2 cellular contexts compared by ENCODE assay signal in genomic region chr22:35411112-35411511, GRCh38.
TF ChIP-seq lines count a peak whose summit lies in the region.

No MANE protein-coding gene starts in this region.

TF ChIP-seq in liver, 16 proteins besides CTCF, POLR2A, EP300 and RAD21:
- TF ChIP-seq HNF4G (IDR thresholded peaks at IDR 0.05) (no peak), JUND (IDR thresholded peaks at IDR 0.05) (no peak), FOXA2 (IDR thresholded peaks at IDR 0.05) (no peak), YY1 (IDR thresholded peaks at IDR 0.05) (no peak), SP1 (IDR thresholded peaks at IDR 0.05) (no peak), ZBTB33 (IDR thresholded peaks at IDR 0.05) (no peak), GABPA (IDR thresholded peaks at IDR 0.05 in 1 of 2, conservative IDR thresholded peaks at IDR 0.05 in 1 of 2) (no peak), ATF3 (IDR thresholded peaks at IDR 0.05) (no peak), NR2F2 (IDR thresholded peaks at IDR 0.05) (no peak), EGR1 (IDR thresholded peaks at IDR 0.05; ENCODE audit: low read depth in 2 of 2) (no peak), REST (IDR thresholded peaks at IDR 0.05) (no peak), RXRA (IDR thresholded peaks at IDR 0.05) (no peak), TAF1 (conservative IDR thresholded peaks at IDR 0.05) (no peak)
- TF ChIP-seq, protein P1, sequence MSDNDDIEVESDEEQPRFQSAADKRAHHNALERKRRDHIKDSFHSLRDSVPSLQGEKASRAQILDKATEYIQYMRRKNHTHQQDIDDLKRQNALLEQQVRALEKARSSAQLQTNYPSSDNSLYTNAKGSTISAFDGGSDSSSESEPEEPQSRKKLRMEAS (IDR thresholded peaks at IDR 0.05), result no peak

TF ChIP-seq in HepG2, 621 proteins besides CTCF, POLR2A, EP300 and RAD21:
- TF ChIP-seq ZNF383 (CRISPR knock-in tag; IDR thresholded peaks at IDR 0.05; ENCODE audit: borderline replicate concordance) (no peak), TP53 (CRISPR knock-in tag; conservative IDR thresholded peaks at IDR 0.05) (no peak), SRY (CRISPR knock-in tag; IDR thresholded peaks at IDR 0.05) (no peak), AHR (CRISPR knock-in tag; IDR thresholded peaks at IDR 0.05) (no peak), KLF13 (CRISPR knock-in tag; IDR thresholded peaks at IDR 0.05) (no peak), MTERF4 (CRISPR knock-in tag; IDR thresholded peaks at IDR 0.05) (no peak), ZNF350 (CRISPR knock-in tag; IDR thresholded peaks at IDR 0.05; ENCODE audit: borderline replicate concordance, low read depth) (no peak), MAFF (IDR thresholded peaks at IDR 0.05; ENCODE audit: low read depth, low read length) (no peak), HOXA5 (CRISPR knock-in tag; IDR thresholded peaks at IDR 0.05) (no peak), TCF7 (IDR thresholded peaks at IDR 0.05; ENCODE audit: low read depth) (no peak)
- TF ChIP-seq, protein P2, sequence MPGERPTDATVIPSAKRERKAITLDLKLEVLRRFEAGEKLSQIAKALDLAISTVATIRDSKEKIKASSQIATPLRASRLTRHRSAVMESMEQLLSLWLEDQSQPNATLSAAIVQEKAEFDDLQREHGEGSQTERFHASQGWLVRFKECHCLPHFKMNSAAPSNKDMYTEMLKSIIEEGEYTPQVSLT (CRISPR knock-in tag; IDR thresholded peaks at IDR 0.05; ENCODE audit: borderline replicate concordance, low read depth), result no peak
